Comparison of ENCODE assay signal across 13 cellular contexts in the genomic region with DNA sequence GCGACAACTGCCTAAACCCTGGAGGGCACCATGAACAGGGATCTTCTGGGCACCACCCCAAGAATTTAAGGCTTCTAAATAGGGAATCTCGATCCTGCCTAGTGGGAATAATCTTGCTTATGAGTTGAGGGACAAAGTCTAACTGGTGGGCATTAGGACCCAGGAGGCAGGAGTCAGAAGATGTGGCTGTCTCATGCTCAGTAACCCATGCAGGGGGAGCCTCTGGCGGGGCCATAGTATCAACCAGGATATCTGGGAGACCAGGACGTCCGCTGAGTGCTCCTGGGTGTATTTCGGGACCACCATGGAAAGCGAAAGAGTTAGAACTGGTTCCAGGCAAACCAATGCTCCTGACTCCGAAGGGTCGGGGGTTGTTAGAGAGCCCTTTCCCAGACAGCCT.
"Had no signal": no experiment of that assay in that cellular context is flagged by ENCODE, and none has a peak within 500 bp of the region (broad histone marks: within the 10 kb centered on the region; RNA-seq: fewer than 3 reads in every experiment).

No MANE protein-coding gene starts in this region.

- H3K9me3 ChIP-seq: breast epithelium, MG63 had no signal

- ATAC-seq: activated CD8-positive, alpha-beta memory T cell treated with anti-CD3 and anti-CD28 coated beads, Interleukin-2, amount 10 ng/mL, durations not matched to agents 7 days and 5 days had no signal

- H3K27ac ChIP-seq: breast epithelium, KMS-11, PC-9 had no signal

- H3K4me2 ChIP-seq: KMS-11, PC-9 had no signal

- H3K4me3 ChIP-seq: breast epithelium, MG63, PC-9 had no signal

- H3K27me3 ChIP-seq: breast epithelium, MG63 had no signal

- H3K9ac ChIP-seq: KMS-11 had no signal

- DNase-seq: activated B cell treated with CpG ODN at 0.5 μM for 24 hours; activated CD4-positive, alpha-beta T cell treated with anti-CD3 and anti-CD28 coated beads for 1 hour; activated CD8-positive, alpha-beta memory T cell treated with anti-CD3 and anti-CD28 coated beads, Interleukin-2, amount 10 ng/mL, durations not matched to agents 7 days and 5 days; activated effector memory CD4-positive, alpha-beta T cell treated with Interleukin-2 at 50 U/mL for 16 hours; activated naive CD4-positive, alpha-beta T cell; activated T-cell treated with anti-CD3 and anti-CD28 coated beads, Interleukin-2, amount 50 U/mL, for 24 hours; MG63; NCI-H1417 treated with DMSO at 0.1 percent for 48 hours; NCI-H2029; NCI-H510A had no signal

- H3K4me1 ChIP-seq: breast epithelium had no signal

- H3K36me3 ChIP-seq: breast epithelium, MG63 had no signal

- H2AFZ ChIP-seq: PC-9 had no signal
